ENCODE assay signal across 25 cellular contexts in genomic region chr4:101221294-101221693, GRCh38.
DNase-seq lines count a peak whose midpoint lies in the region; FAIRE-seq and TF ChIP-seq lines count a peak whose summit lies in the region.
"Had no signal": no experiment of that assay in that cellular context is flagged by ENCODE, and none has a peak within 500 bp of the region (broad histone marks: within the 10 kb centered on the region; RNA-seq: fewer than 3 reads in every experiment).

No MANE protein-coding gene starts in this region.

- H4K20me1 ChIP-seq in osteoblast (ENCODE audit: insufficient read depth, low read length): no peaks in the 10 kb centered on the region

- POLR2A ChIA-PET in RWPE1 (lab: Yijun Ruan, JAX; ENCODE audit: low non-redundant PET): no interaction called here

- CTCF ChIA-PET in RWPE1 (lab: Yijun Ruan, JAX): interaction anchor here (0.6 kb wide), 1 partner anchor 10 kb away, joined by 3 read pairs; no protein-coding TSS in a partner anchor

- H3K79me2 ChIP-seq in osteoblast (ENCODE audit: insufficient read depth, low read length): peaks cover 79% of the 10 kb centered on the region

- H3K36me3 ChIP-seq in SJSA1 (no peaks in the 10 kb centered on the region), osteoblast (ENCODE audit: insufficient read depth, low read length) (no peaks in the 10 kb centered on the region)
- H3K36me3 ChIP-seq: Peyer's patch had no signal

- H3K9me3 ChIP-seq in SJSA1 (replicated peaks) (no peaks in the 10 kb centered on the region), osteoblast (ENCODE audit: low read depth, low read length) (no peaks in the 10 kb centered on the region)
- H3K9me3 ChIP-seq: Peyer's patch had no signal

- DNase-seq in SJSA1 (ENCODE audit: low read depth in 1 of 2, low spot score in 2 of 2): peak in 1 of 2 experiments; percentile 76
- DNase-seq in osteoblast (ENCODE audit: insufficient read length, low spot score, missing footprints): no peak
- DNase-seq in retina: no peak
- no peak for DNase-seq in RWPE1 (ENCODE audit: low spot score)
- DNase-seq in NK-92 (lab: John Stamatoyannopoulos, UW; ENCODE audit: unreplicated experiment): no peak
- DNase-seq in NCI-H1436 treated with DMSO at 0.1 percent for 48 hours (lab: John Stamatoyannopoulos, UW): no peak
- DNase-seq: 8988T; AML-193; C1 segment of cervical spinal cord; CD8-positive, alpha-beta T cell; HCEC 1CT; MV-4-11; NCI-H1105 treated with DMSO at 0.1 percent for 48 hours; NCI-H1694; NCI-H2081; NCI-H2171; NCI-H345; NCI-H524; NCI-H82; Peyer's patch had no signal

- FAIRE-seq in colon (lab: Jason Lieb, UNC): peak; percentile 14
- FAIRE-seq: HTR-8/SVneo had no signal

- no peaks in the 10 kb centered on the region for H3K27me3 ChIP-seq in SJSA1 (replicated peaks)
- H3K27me3 ChIP-seq in osteoblast (ENCODE audit: insufficient read depth, low read length): no peaks in the 10 kb centered on the region
- H3K27me3 ChIP-seq: Peyer's patch had no signal

- peak overlapping the region; percentile 12 for H3K4me2 ChIP-seq in osteoblast (ENCODE audit: insufficient read depth, low read length)
- H3K4me2 ChIP-seq: GM23338, KMS-11 had no signal

- H3K4me1 ChIP-seq in SJSA1 (replicated peaks) (peaks cover 38% of the 10 kb centered on the region), osteoblast (ENCODE audit: insufficient read depth, low read length) (peaks cover 16% of the 10 kb centered on the region)

- no peak overlapping the region for H3K4me3 ChIP-seq in SJSA1
- no peak overlapping the region for H3K4me3 ChIP-seq in osteoblast (ENCODE audit: insufficient read depth, low read length)
- H3K4me3 ChIP-seq: GM23338, Peyer's patch had no signal

- no peak overlapping the region for H2AFZ ChIP-seq in osteoblast (ENCODE audit: low read length)
- H2AFZ ChIP-seq: GM23338 had no signal

- H3K27ac ChIP-seq in 22Rv1: peak overlapping the region; percentile 97
- peak overlapping the region; percentile 53 for H3K27ac ChIP-seq in SJSA1
- H3K27ac ChIP-seq in osteoblast (ENCODE audit: low read depth, low read length): no peak overlapping the region
- no peak overlapping the region for H3K27ac ChIP-seq in RWPE1
- H3K27ac ChIP-seq: KMS-11, Peyer's patch had no signal

- no peak for TF ChIP-seq CTCF in 22Rv1 (IDR thresholded peaks at IDR 0.05)
- no peak for TF ChIP-seq CTCF in osteoblast (IDR thresholded peaks at IDR 0.05; ENCODE audit: extremely low read depth, low read depth, low read length)
- TF ChIP-seq CTCF in RWPE1 (conservative IDR thresholded peaks at IDR 0.05; ENCODE audit: low read depth): no peak

Comparison
In these comparisons a context has a peak if more than half of its experiments do, and no peak if none do; other contexts are left out.
1. H3K27ac ChIP-seq: peak in 22Rv1 (single experiment) and SJSA1 (single experiment); none in osteoblast (single experiment) and RWPE1 (single experiment).